In the genomic region with DNA sequence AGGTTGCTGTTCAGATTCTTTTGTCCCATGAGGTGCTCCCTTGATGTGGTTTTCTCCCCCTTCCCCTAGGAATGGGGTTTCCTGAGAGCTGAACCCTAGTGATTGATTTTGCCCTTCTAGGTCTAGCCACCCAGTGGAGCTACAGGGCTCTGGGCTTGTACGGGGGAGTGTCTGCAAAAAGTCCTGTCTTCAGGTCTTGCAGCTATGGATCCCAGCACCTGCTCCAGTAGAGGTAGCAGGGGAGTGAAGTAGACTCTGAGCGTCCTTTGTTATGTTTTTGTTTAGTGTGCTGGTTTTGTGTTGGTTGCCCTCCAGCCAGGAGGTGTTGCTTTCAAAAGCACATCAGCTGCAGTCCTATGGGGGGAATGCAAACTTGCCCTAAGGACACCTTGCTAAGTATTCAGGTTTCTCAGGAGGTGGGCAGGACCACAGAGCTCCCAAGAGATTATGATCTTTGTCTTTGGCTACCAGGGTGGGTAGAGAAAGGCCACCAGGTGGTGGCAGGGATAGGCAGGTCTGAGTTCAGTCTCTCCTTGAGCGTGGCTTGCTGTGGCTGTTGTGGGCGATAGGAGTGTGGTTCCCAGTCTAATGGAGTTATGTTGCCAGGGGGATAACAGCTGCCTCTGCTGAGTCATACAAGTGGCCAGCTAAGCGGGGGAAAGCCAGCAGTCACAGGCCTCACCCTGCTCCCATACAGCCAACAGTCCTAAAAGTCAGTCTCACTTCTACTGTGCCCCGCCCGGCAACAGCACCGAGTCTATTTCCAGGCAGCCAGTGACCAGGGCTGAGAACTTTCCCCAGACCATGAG, we compare ENCODE assay signal across 8 cellular contexts.
DNase-seq lines count a peak whose midpoint lies in the region; ATAC-seq and TF ChIP-seq lines count a peak whose summit lies in the region.

No MANE protein-coding gene starts in this region.

- peaks cover 2% of the 10 kb centered on the region; the same call in 1 of the 2 replicates for H3K36me3 Mint-ChIP-seq in WTC11

- TF ChIP-seq CTCF in AG09309 (IDR thresholded peaks at IDR 0.05; ENCODE audit: control insufficient read depth, insufficient read depth, low read depth, low read length, missing control alignments) (no peak), WTC11 (IDR thresholded peaks at IDR 0.05) (no peak)

- peaks cover 11% of the 10 kb centered on the region for H3K4me1 Mint-ChIP-seq in WTC11

- H3K9me3 Mint-ChIP-seq in WTC11: peaks cover 15% of the 10 kb centered on the region

- CTCF ChIA-PET in WTC11 (lab: Charles Lee): interaction anchor here (0.6 to 1.4 kb wide), 7 partner anchors 55 to 439 kb away, joined by 3 to 5 read pairs (median 4); no protein-coding TSS in a partner anchor

- ATAC-seq in WTC11: peak; percentile 78
- ATAC-seq in HG03432 (IDR thresholded peaks at IDR 0.05; ENCODE audit: unreplicated experiment): no peak
- ATAC-seq in GM18870 (IDR thresholded peaks at IDR 0.05; ENCODE audit: unreplicated experiment): no peak

- POLR2A ChIA-PET in WTC11 (lab: Charles Lee): interaction anchor here (0.6 kb wide), 1 partner anchor 1869 kb away, joined by 3 read pairs; no protein-coding TSS in a partner anchor

- no peak overlapping the region for H3K4me3 Mint-ChIP-seq in WTC11

- H3K27me3 Mint-ChIP-seq in WTC11 (ENCODE audit: low read depth): no peaks in the 10 kb centered on the region

- H3K27ac Mint-ChIP-seq in WTC11: no peak overlapping the region

- H3K4me3 ChIP-seq in AG09309 (ENCODE audit: control insufficient read depth, low read depth, low read length): no peak overlapping the region

- DNase-seq in AG09309 (ENCODE audit: low read depth) (peak; percentile 77), HT1080 (ENCODE audit: low read depth) (peak; percentile 89), WTC11 (ENCODE audit: low spot score) (no peak), iPS-NIHi7 (ENCODE audit: extremely low spot score) (peak; percentile 40), 8988T (no peak), retina (no peak)

TF ChIP-seq in WTC11, 78 proteins besides CTCF, POLR2A, EP300 and RAD21:
- 0 out of 2 replicates have a peak, but pooled peaks have one; percentile 30 for TF ChIP-seq ZNF423 (CRISPR knock-in tag; IDR thresholded peaks at IDR 0.05)
- TF ChIP-seq, protein P1, sequence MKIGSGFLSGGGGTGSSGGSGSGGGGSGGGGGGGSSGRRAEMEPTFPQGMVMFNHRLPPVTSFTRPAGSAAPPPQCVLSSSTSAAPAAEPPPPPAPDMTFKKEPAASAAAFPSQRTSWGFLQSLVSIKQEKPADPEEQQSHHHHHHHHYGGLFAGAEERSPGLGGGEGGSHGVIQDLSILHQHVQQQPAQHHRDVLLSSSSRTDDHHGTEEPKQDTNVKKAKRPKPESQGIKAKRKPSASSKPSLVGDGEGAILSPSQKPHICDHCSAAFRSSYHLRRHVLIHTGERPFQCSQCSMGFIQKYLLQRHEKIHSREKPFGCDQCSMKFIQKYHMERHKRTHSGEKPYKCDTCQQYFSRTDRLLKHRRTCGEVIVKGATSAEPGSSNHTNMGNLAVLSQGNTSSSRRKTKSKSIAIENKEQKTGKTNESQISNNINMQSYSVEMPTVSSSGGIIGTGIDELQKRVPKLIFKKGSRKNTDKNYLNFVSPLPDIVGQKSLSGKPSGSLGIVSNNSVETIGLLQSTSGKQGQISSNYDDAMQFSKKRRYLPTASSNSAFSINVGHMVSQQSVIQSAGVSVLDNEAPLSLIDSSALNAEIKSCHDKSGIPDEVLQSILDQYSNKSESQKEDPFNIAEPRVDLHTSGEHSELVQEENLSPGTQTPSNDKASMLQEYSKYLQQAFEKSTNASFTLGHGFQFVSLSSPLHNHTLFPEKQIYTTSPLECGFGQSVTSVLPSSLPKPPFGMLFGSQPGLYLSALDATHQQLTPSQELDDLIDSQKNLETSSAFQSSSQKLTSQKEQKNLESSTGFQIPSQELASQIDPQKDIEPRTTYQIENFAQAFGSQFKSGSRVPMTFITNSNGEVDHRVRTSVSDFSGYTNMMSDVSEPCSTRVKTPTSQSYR (CRISPR knock-in tag; IDR thresholded peaks at IDR 0.05): no peak
TF ChIP-seq in WTC11: peak in this region for 1.

Comparison
In these comparisons a context has a peak if more than half of its experiments do, and no peak if none do; other contexts are left out.
1. DNase-seq: peak in AG09309 (single experiment), HT1080 (single experiment) and iPS-NIHi7 (single experiment); none in WTC11 (single experiment), 8988T (single experiment) and retina (single experiment).